ENCODE assay signal across 8 cellular contexts in genomic region chr13:25371608-25372274, GRCh38. TPM values are rescaled to one million over a fixed set of nuclear protein-coding genes. Genes with fewer than 3 reads are reported as not detected.
A peak's percentile ranks its signal among the peaks of the same experiment; 100 is the strongest.
DNase-seq lines count a peak whose midpoint lies in the region; ATAC-seq and TF ChIP-seq lines count a peak whose summit lies in the region.

TSS of gene ATP8A2 (plus strand) at chr13:25371974. CDS start at chr13:25372213, 239 bp downstream.

- no peak within 1 kb of the TSS for H3K27ac Mint-ChIP-seq in osteocyte (ENCODE audit: unreplicated experiment)

- 1% methylated on average over 64 of the region's 64 CpGs for WGBS in ectodermal cell, 2 experiments
- 2% methylated on average over 33 to 64 of the region's 64 CpGs for WGBS in ovary, 3 donors

- intact Hi-C loops in uterus (cut with DNase I; ENCODE audit: low total_unique reads): no loop called here
- intact Hi-C loops in ovary (cut with DNase I): no loop called here
- intact Hi-C loops in left colon (cut with DNase I, micrococcal nuclease): no loop called here

- no peak for TF ChIP-seq POLR2A in uterus (IDR thresholded peaks at IDR 0.05)
- TF ChIP-seq POLR2A in ovary (IDR thresholded peaks at IDR 0.05): no peak

- H3K27me3 ChIP-seq in ectodermal cell (ENCODE audit: control insufficient read depth, insufficient read depth, low read length, poor library complexity, severe bottlenecking): peaks cover 66% of the 10 kb centered on the region
- H3K27me3 ChIP-seq in uterus: peaks cover 0 to 4% of the 10 kb centered on the region in 2 donors
- H3K27me3 ChIP-seq in ovary: no peaks in the 10 kb centered on the region

- peaks cover 75% of the 10 kb centered on the region for H3K27me3 Mint-ChIP-seq in osteocyte (ENCODE audit: unreplicated experiment)

- TF ChIP-seq CTCF in osteocyte (IDR thresholded peaks at IDR 0.05): no peak
- TF ChIP-seq CTCF in uterus (IDR thresholded peaks at IDR 0.05): no peak
- no peak for TF ChIP-seq CTCF in ovary (IDR thresholded peaks at IDR 0.05)

- H3K4me1 ChIP-seq in ectodermal cell (ENCODE audit: control insufficient read depth, insufficient read depth, low read length): no peaks in the 10 kb centered on the region
- H3K4me1 ChIP-seq in uterus: peaks cover 0 to 9% of the 10 kb centered on the region in 2 donors
- H3K4me1 ChIP-seq in ovary (ENCODE audit: insufficient read depth): peaks cover 5% of the 10 kb centered on the region

- H3K4me1 Mint-ChIP-seq in osteocyte (ENCODE audit: unreplicated experiment): peaks cover 3% of the 10 kb centered on the region

- no peaks in the 10 kb centered on the region for H3K36me3 ChIP-seq in ectodermal cell (ENCODE audit: control insufficient read depth, insufficient read depth, low read length)
- no peaks in the 10 kb centered on the region for H3K36me3 ChIP-seq in uterus
- H3K36me3 ChIP-seq in ovary: no peaks in the 10 kb centered on the region

- no peaks in the 10 kb centered on the region for H3K9me3 ChIP-seq in ectodermal cell (ENCODE audit: control insufficient read depth, low read length)
- H3K9me3 ChIP-seq in uterus: no peaks in the 10 kb centered on the region
- H3K9me3 ChIP-seq in ovary: no peaks in the 10 kb centered on the region

- peak within 1 kb of the TSS; percentile 44 for H3K4me3 ChIP-seq in ectodermal cell (ENCODE audit: insufficient read depth, low read depth, low read length)
- H3K4me3 ChIP-seq in uterus: no peak within 1 kb of the TSS
- no peak within 1 kb of the TSS for H3K4me3 ChIP-seq in ovary

- no peaks in the 10 kb centered on the region for H3K9me3 Mint-ChIP-seq in osteocyte (ENCODE audit: unreplicated experiment)

- DNase-seq in D341Med (ENCODE audit: low spot score) (peak; percentile 74), NCI-H2227 treated with DMSO at 0.1 percent for 48 hours (lab: John Stamatoyannopoulos, UW) (peak; percentile 0), osteocyte (ENCODE audit: extremely low spot score, unreplicated experiment) (no peak), uterus (no peak), ovary (no peak), left colon (no peak)

- no peak for TF ChIP-seq EP300 in ovary (IDR thresholded peaks at IDR 0.05)

- no peaks in the 10 kb centered on the region for H3K36me3 Mint-ChIP-seq in osteocyte (ENCODE audit: unreplicated experiment)

- H3K27ac ChIP-seq in ectodermal cell (ENCODE audit: insufficient read depth, low read depth, low read length, poor library complexity, severe bottlenecking) (no peak within 1 kb of the TSS), uterus (no peak within 1 kb of the TSS), ovary (no peak within 1 kb of the TSS)

- peak within 1 kb of the TSS; percentile 73 for H3K4me3 Mint-ChIP-seq in osteocyte (ENCODE audit: unreplicated experiment)

- ATAC-seq in HG03135 (IDR thresholded peaks at IDR 0.05; ENCODE audit: unreplicated experiment) (no peak), left colon (no peak)

RNA-seq across cellular contexts. Expression of gene ATP8A2, which starts in this region (rescaled TPM):
- 1.7 TPM for polyA plus RNA-seq in ectodermal cell (2013, experiment 1 of 4)
- 1.6 TPM for polyA plus RNA-seq in ectodermal cell (2013, experiment 2 of 4)
- 1.0 TPM for polyA plus RNA-seq in ectodermal cell (2013, experiment 3 of 4)
- 1.7 TPM for polyA plus RNA-seq in ectodermal cell (2013, experiment 4 of 4)
- total RNA-seq in osteocyte: 1.0 and 1.1 TPM in 2 replicates
- 10 to 100 TPM in 1 of 4 donors, under 1 TPM in 1, not detected in 2; 0.64 to 21.4 TPM for total RNA-seq in uterus
- under 1 TPM; 0.23 to 0.95 (median 0.32) TPM for total RNA-seq in ovary
- polyA plus RNA-seq in ovary: under 1 TPM; 0.40 to 0.67 TPM
- total RNA-seq in left colon: under 1 TPM; 0.42 to 0.49 TPM

Comparison
In these comparisons a context has a peak if more than half of its experiments do, and no peak if none do; other contexts are left out.
1. DNase-seq: peak in D341Med (single experiment) and NCI-H2227 treated with DMSO at 0.1 percent for 48 hours (single experiment); none in osteocyte (single experiment), uterus (0 of 2), ovary (0 of 5) and left colon (0 of 2).